5 cellular contexts compared by ENCODE assay signal in genomic region chr2:8250290-8250689, GRCh38.
A peak's percentile ranks its signal among the peaks of the same experiment; 100 is the strongest.
DNase-seq lines count a peak whose midpoint lies in the region; ATAC-seq, FAIRE-seq and TF ChIP-seq lines count a peak whose summit lies in the region.
"Not testable (repeated sequence)": the region's sequence is repeated elsewhere in the genome, so short reads cannot be mapped to it uniquely, and the experiment has no call there.

No MANE protein-coding gene starts in this region.

- POLR2A ChIA-PET in HepG2 (lab: Yijun Ruan, JAX) = not testable (repeated sequence)

- H3K9ac ChIP-seq in HepG2 (ENCODE audit: insufficient read depth, low read depth, low read length) = not testable (repeated sequence)

- in situ Hi-C loops in HepG2 (cut with HindIII; ENCODE audit: extremely low pct_ligation_motif_present, low pct_unique_long_range_greater_than_20kb) = not testable (repeated sequence)

- H3K4me1 ChIP-seq in ascending aorta = peaks cover 11 to 32% of the 10 kb centered on the region in 2 donors
- not testable (repeated sequence) for H3K4me1 ChIP-seq in HepG2 (ENCODE audit: insufficient read depth, low read length)
- peaks cover 0 to 36% (median 20%) of the 10 kb centered on the region in 4 donors for H3K4me1 ChIP-seq in tibial artery

- H3K9me3 ChIP-seq in ascending aorta, tibial artery: not testable (repeated sequence)
- peaks cover 21% of the 10 kb centered on the region; the same call in 1 of the 2 replicates for H3K9me3 ChIP-seq in HepG2 (ENCODE audit: low read length)

- peaks cover 60% of the 10 kb centered on the region for H3K4me1 Mint-ChIP-seq in dendritic cell treated with granulocyte-macrophage colony-stimulating factor and Interleukin-4, amounts not matched to agents 40 ng/mL and 50 ng/mL, for 4 days (ENCODE audit: low read depth)
- not testable (repeated sequence) for H3K4me1 Mint-ChIP-seq in stimulated activated memory B cell treated with anti-CD40 and anti-IgM and Interleukin-4, amounts not matched to agents 10 μg/mL and 1 μg/mL and 100 μg/mL, for 72 hours

- H3K4me3 ChIP-seq in ascending aorta; HepG2 (replicated peaks in 1 of 3; ENCODE audit: insufficient read depth in 1 of 3, low read depth in 2 of 3, low read length in 3 of 3); tibial artery: not testable (repeated sequence)

- not testable (repeated sequence) for H3K36me3 ChIP-seq in ascending aorta; HepG2 (replicated peaks in 1 of 2; ENCODE audit: control insufficient read depth in 1 of 2, insufficient read depth in 2 of 2, low read length in 2 of 2); tibial artery

- TF ChIP-seq POLR2A in HepG2 (IDR thresholded peaks at IDR 0.05; ENCODE audit: insufficient read depth in 1 of 2, low read depth in 2 of 2, low read length in 2 of 2) = not testable (repeated sequence)

- ATAC-seq in HepG2; stimulated activated memory B cell treated with anti-CD40 and anti-IgM and Interleukin-4, amounts not matched to agents 10 μg/mL and 1 μg/mL and 100 μg/mL, for 72 hours: not testable (repeated sequence)

- H2AFZ ChIP-seq in HepG2 (ENCODE audit: low read length) = not testable (repeated sequence)

- CTCF ChIA-PET in HepG2 (lab: Yijun Ruan, JAX; ENCODE audit: low intra/inter-chr PET ratio, low total read pairs) = not testable (repeated sequence)

- WGBS in HepG2 (ENCODE audit: low lambda C conversion rate) = 2% methylated on average over 2 of the region's 2 CpGs

- not testable (repeated sequence) for DNase-seq in ascending aorta (ENCODE audit: low spot score in 2 of 2); HepG2 (ENCODE audit: low spot score); tibial artery

- TF ChIP-seq RAD21 in HepG2 (CRISPR knock-in tag; IDR thresholded peaks at IDR 0.05) = not testable (repeated sequence)

- BruUV-seq in HepG2 (replicated peaks; lab: Mats Ljungman, UMichigan) = not testable (repeated sequence)

- peak overlapping the region; percentile 77 for H3K27ac Mint-ChIP-seq in dendritic cell treated with granulocyte-macrophage colony-stimulating factor and Interleukin-4, amounts not matched to agents 40 ng/mL and 50 ng/mL, for 4 days
- peak overlapping the region; percentile 6 for H3K27ac Mint-ChIP-seq in stimulated activated memory B cell treated with anti-CD40 and anti-IgM and Interleukin-4, amounts not matched to agents 10 μg/mL and 1 μg/mL and 100 μg/mL, for 72 hours

- intact Hi-C loops in ascending aorta (cut with DNase I); dendritic cell treated with granulocyte-macrophage colony-stimulating factor and Interleukin-4, amounts not matched to agents 40 ng/mL and 50 ng/mL, for 4 days (cut with micrococcal nuclease); HepG2 (cut with micrococcal nuclease; ENCODE audit: unreplicated experiment); tibial artery (cut with DNase I; ENCODE audit: low total_unique reads): not testable (repeated sequence)

- not testable (repeated sequence) for TF ChIP-seq EP300 in HepG2 (IDR thresholded peaks at IDR 0.05; ENCODE audit: low read depth in 2 of 2, low read length in 2 of 2); HepG2 (CRISPR knock-in tag; IDR thresholded peaks at IDR 0.05; ENCODE audit: borderline replicate concordance)

- H4K20me1 ChIP-seq in HepG2 (ENCODE audit: insufficient read depth, low read length) = not testable (repeated sequence)

- H3K4me3 Mint-ChIP-seq in dendritic cell treated with granulocyte-macrophage colony-stimulating factor and Interleukin-4, amounts not matched to agents 40 ng/mL and 50 ng/mL, for 4 days; stimulated activated memory B cell treated with anti-CD40 and anti-IgM and Interleukin-4, amounts not matched to agents 10 μg/mL and 1 μg/mL and 100 μg/mL, for 72 hours: not testable (repeated sequence)

- H3K79me2 ChIP-seq in HepG2 (ENCODE audit: insufficient read depth, low read length) = not testable (repeated sequence)

- H3K27me3 Mint-ChIP-seq in dendritic cell treated with granulocyte-macrophage colony-stimulating factor and Interleukin-4, amounts not matched to agents 40 ng/mL and 50 ng/mL, for 4 days = not testable (repeated sequence)
- peaks cover 63% of the 10 kb centered on the region for H3K27me3 Mint-ChIP-seq in stimulated activated memory B cell treated with anti-CD40 and anti-IgM and Interleukin-4, amounts not matched to agents 10 μg/mL and 1 μg/mL and 100 μg/mL, for 72 hours

- H3K27ac ChIP-seq in ascending aorta (peak overlapping the region; percentile 98 to 99), tibial artery (peak overlapping the region; percentile 85 to 89)
- not testable (repeated sequence) for H3K27ac ChIP-seq in HepG2 (ENCODE audit: extremely low read length, insufficient read depth, low read length)

- not testable (repeated sequence) for H3K4me2 ChIP-seq in HepG2 (ENCODE audit: low read depth, low read length)

- FAIRE-seq in HepG2 (lab: Jason Lieb, UNC) = not testable (repeated sequence)

- peaks cover 32% of the 10 kb centered on the region for H3K9me3 Mint-ChIP-seq in dendritic cell treated with granulocyte-macrophage colony-stimulating factor and Interleukin-4, amounts not matched to agents 40 ng/mL and 50 ng/mL, for 4 days
- peaks cover 20% of the 10 kb centered on the region for H3K9me3 Mint-ChIP-seq in stimulated activated memory B cell treated with anti-CD40 and anti-IgM and Interleukin-4, amounts not matched to agents 10 μg/mL and 1 μg/mL and 100 μg/mL, for 72 hours

- not testable (repeated sequence) for H3K27me3 ChIP-seq in ascending aorta, tibial artery
- peaks cover 6 to 51% of the 10 kb centered on the region in 2 experiments; a peak in 4 of 5 replicates for H3K27me3 ChIP-seq in HepG2 (ENCODE audit: control insufficient read depth in 1 of 2, insufficient read depth in 2 of 2, low read length in 2 of 2)

- not testable (repeated sequence) for TF ChIP-seq CTCF in ascending aorta (IDR thresholded peaks at IDR 0.05); HepG2 (CRISPR knock-in tag; IDR thresholded peaks at IDR 0.05); tibial artery (IDR thresholded peaks at IDR 0.05)

- peaks cover 24% of the 10 kb centered on the region for H3K36me3 Mint-ChIP-seq in dendritic cell treated with granulocyte-macrophage colony-stimulating factor and Interleukin-4, amounts not matched to agents 40 ng/mL and 50 ng/mL, for 4 days (ENCODE audit: low read depth)
- H3K36me3 Mint-ChIP-seq in stimulated activated memory B cell treated with anti-CD40 and anti-IgM and Interleukin-4, amounts not matched to agents 10 μg/mL and 1 μg/mL and 100 μg/mL, for 72 hours = not testable (repeated sequence)

TF ChIP-seq in HepG2, 621 proteins besides CTCF, POLR2A, EP300 and RAD21:
- TF ChIP-seq ZNF431 (CRISPR knock-in tag; IDR thresholded peaks at IDR 0.05; ENCODE audit: borderline replicate concordance, low read depth) = peak; percentile 97
